12 cellular contexts compared by ENCODE assay signal in the genomic region with DNA sequence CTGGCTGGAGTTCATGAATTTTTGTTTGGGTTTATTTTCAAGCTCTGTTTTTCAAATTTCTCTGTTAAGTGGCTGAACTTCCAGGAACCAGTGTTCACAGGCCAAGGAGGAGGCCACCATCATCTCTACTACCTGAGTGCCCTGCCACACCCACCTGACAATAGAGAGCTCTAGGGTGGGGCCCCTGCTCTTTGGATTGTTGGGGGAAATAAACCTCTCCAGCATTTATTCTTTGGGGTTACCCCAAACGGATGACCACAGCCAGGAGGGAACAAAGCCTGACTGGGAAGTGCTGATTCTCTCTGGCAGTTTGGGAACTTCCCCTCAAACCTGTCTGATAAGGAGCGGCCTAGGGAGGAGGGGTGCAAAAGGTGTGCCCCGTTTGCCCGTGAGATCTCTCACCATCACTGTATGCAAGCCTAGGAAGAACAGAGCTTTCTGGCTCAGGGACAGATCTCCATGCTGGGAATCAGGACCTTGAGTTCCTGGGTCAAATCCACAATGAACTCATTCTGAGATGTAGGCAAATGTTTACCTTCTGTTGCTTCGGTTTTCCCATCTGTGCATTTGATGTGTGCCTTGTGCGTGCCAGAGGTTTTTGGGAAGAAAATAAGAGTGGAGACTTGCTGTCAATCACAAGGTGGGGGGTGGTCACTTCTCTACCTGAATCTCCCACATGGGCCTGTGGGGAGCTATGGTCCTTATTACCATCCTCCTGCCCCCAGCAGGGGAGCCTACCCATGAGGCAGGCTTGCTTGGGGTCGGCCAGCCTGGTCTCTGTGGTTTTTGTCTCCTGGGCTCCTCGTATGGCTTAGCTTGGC. TPM values are rescaled to one million over a fixed set of nuclear protein-coding genes. Genes with fewer than 3 reads are reported as not detected.
DNase-seq lines count a peak whose midpoint lies in the region; ATAC-seq, FAIRE-seq and TF ChIP-seq lines count a peak whose summit lies in the region.
"Had no signal": no experiment of that assay in that cellular context is flagged by ENCODE, and none has a peak within 500 bp of the region (broad histone marks: within the 10 kb centered on the region; RNA-seq: fewer than 3 reads in every experiment).

No MANE protein-coding gene starts in this region.

- H3K4me3 ChIP-seq in body of pancreas (no peak overlapping the region), pancreas (no peak overlapping the region)
- H3K4me3 ChIP-seq: thoracic aorta had no signal

- H3K27me3 ChIP-seq in body of pancreas (no peaks in the 10 kb centered on the region), pancreas (no peaks in the 10 kb centered on the region)

- FAIRE-seq in pancreas (lab: Jason Lieb, UNC) (no peak), frontal cortex (lab: Jason Lieb, UNC) (no peak)

- no peaks in the 10 kb centered on the region for H3K9me3 ChIP-seq in body of pancreas
- H3K9me3 ChIP-seq in pancreas, result no peaks in the 10 kb centered on the region
- H3K9me3 ChIP-seq: thoracic aorta had no signal

- WGBS in body of pancreas, 2 donors, result 28 to 33% methylated on average over 8 of the region's 8 CpGs
- 25% methylated on average over 8 of the region's 8 CpGs for WGBS in pancreas, 2 donors

- no peak for TF ChIP-seq CTCF in body of pancreas (IDR thresholded peaks at IDR 0.05)
- no peak for TF ChIP-seq CTCF in pancreas (IDR thresholded peaks at IDR 0.05)
- TF ChIP-seq CTCF in GM20000 (IDR thresholded peaks at IDR 0.05; ENCODE audit: extremely low read depth, missing control alignments), result no peak

- intact Hi-C loops in body of pancreas (cut with DNase I), result no loop called here
- intact Hi-C loops in pancreas (cut with DNase I), result no loop called here

- peak; percentile 91 for DNase-seq in DMS 273 (lab: John Stamatoyannopoulos, UW; ENCODE audit: unreplicated experiment)
- peak; percentile 66 for DNase-seq in NCI-H1694 (lab: John Stamatoyannopoulos, UW)
- DNase-seq in body of pancreas, result peak; percentile 64 to 87 (median 73)
- peak in 3 of 6 donors; percentile 62 to 75 (median 73) for DNase-seq in pancreas
- DNase-seq in ecto neural progenitor cell (ENCODE audit: low spot score), result no peak
- no peak for DNase-seq in GM20000 (ENCODE audit: low spot score)
- no peak for DNase-seq in frontal cortex (ENCODE audit: low spot score in 2 of 2)
- DNase-seq: mesendoderm had no signal

- peak overlapping the region; percentile 83 to 98 (median 94) for H3K27ac ChIP-seq in body of pancreas
- peak overlapping the region; percentile 90 to 94 (median 92) for H3K27ac ChIP-seq in pancreas
- H3K27ac ChIP-seq: RWPE1, thoracic aorta had no signal

- no peaks in the 10 kb centered on the region for H3K36me3 ChIP-seq in body of pancreas (replicated peaks in 1 of 2; ENCODE audit: insufficient read depth in 1 of 2, low read depth in 2 of 2)
- H3K36me3 ChIP-seq in pancreas, result no peaks in the 10 kb centered on the region
- H3K36me3 ChIP-seq: thoracic aorta had no signal

- TF ChIP-seq POLR2A in body of pancreas (IDR thresholded peaks at IDR 0.05), result peak in 1 of 3 donors; percentile 14

- ATAC-seq in body of pancreas, result peak; percentile 21
- peak; percentile 27 to 48 (median 33) for ATAC-seq in pancreas
- ATAC-seq in HG02571 (IDR thresholded peaks at IDR 0.05; ENCODE audit: unreplicated experiment), result no peak
- ATAC-seq: esophagus mucosa had no signal

- H3K4me1 ChIP-seq in body of pancreas, result peaks cover 98% of the 10 kb centered on the region
- peaks cover 73 to 76% (median 74%) of the 10 kb centered on the region in 3 donors for H3K4me1 ChIP-seq in pancreas

RNA-seq across cellular contexts. Expression of a gene that starts 27.7 kb away (rescaled TPM):
- total RNA-seq in body of pancreas (100 to 1,000 TPM; 332 to 458 TPM), pancreas (100 to 1,000 TPM; 323 to 679 (median 523) TPM), frontal cortex (46.9 TPM)
- 100 to 1,000 TPM; 283 to 352 TPM for polyA plus RNA-seq in pancreas

Comparison
In these comparisons a context has a peak if more than half of its experiments do, and no peak if none do; other contexts are left out.
1. DNase-seq: peak in DMS 273 (single experiment), NCI-H1694 (single experiment) and body of pancreas (4 of 4); none in ecto neural progenitor cell (single experiment), GM20000 (single experiment) and frontal cortex (0 of 2).